Comparison of ENCODE assay signal across 8 cellular contexts in genomic region chr1:63049135-63049534, GRCh38.
"Had no signal": no experiment of that assay in that cellular context is flagged by ENCODE, and none has a peak within 500 bp of the region (broad histone marks: within the 10 kb centered on the region; RNA-seq: fewer than 3 reads in every experiment).

No MANE protein-coding gene starts in this region.

- H3K4me3 Mint-ChIP-seq: HFFc6 had no signal

- DNase-seq: GM23248, GOT3, H7, HFFc6, IMR-90 had no signal

- H3K27ac Mint-ChIP-seq: HFFc6 had no signal

- ATAC-seq: HCT116, K562 had no signal

- H3K4me1 ChIP-seq: HAP-1 had no signal

- H2AFZ ChIP-seq: GM23248 had no signal

- H3K36me3 ChIP-seq: HAP-1 had no signal

- H3K27ac ChIP-seq: GM23248 had no signal

- H3K4me3 ChIP-seq: GM23248, HAP-1, K562 had no signal

- H3K9ac ChIP-seq: GM23248 had no signal
